In the genomic region with DNA sequence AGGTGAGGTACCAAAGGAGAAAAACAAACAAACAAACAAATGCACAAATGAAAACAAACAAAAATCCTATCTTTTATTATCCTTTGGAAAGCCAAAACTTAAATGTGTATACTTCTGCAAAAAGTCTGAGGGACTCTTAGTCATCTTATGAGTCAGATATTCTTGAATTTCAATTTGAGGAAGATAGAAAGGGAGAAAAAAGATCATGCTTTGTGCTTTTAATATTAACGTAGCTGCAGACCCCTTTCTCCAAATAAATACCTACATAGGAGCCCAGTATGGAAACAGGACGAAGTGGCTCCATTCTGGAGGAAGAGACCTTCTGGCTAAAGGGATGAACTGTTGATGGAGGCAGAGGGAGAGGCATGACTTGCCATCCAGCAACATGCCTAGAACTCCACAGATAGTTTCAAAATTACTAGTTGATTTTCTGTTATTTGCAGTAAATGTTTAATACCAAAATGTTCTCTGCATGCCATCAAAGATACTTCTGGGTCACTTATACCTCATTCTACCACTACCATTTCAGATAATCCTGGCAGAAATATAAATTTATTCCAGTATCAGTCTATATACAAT, we compare ENCODE assay signal across 14 cellular contexts. TPM values are rescaled to one million over a fixed set of nuclear protein-coding genes. Genes with fewer than 3 reads are reported as not detected.
DNase-seq lines count a peak whose midpoint lies in the region; ATAC-seq, FAIRE-seq and TF ChIP-seq lines count a peak whose summit lies in the region.
"Had no signal": no experiment of that assay in that cellular context is flagged by ENCODE, and none has a peak within 500 bp of the region (broad histone marks: within the 10 kb centered on the region; RNA-seq: fewer than 3 reads in every experiment).

No MANE protein-coding gene starts in this region.

- no peak overlapping the region for H3K4me3 ChIP-seq in bronchial epithelial cell (ENCODE audit: low read depth, low read length)
- no peak overlapping the region for H3K4me3 ChIP-seq in dorsolateral prefrontal cortex
- H3K4me3 ChIP-seq in right cardiac atrium (ENCODE audit: low read length): no peak overlapping the region
- H3K4me3 ChIP-seq: smooth muscle cell had no signal

- no peaks in the 10 kb centered on the region for H3K9me3 Mint-ChIP-seq in stimulated activated naive CD8-positive, alpha-beta T cell treated with anti-CD3 and anti-CD28 coated beads, Interleukin-15, Interleukin-2, amounts not matched to agents 100 ng/mL and 50 ng/mL, for 24 hours

- H3K4me1 Mint-ChIP-seq in stimulated activated naive CD8-positive, alpha-beta T cell treated with anti-CD3 and anti-CD28 coated beads, Interleukin-15, Interleukin-2, amounts not matched to agents 100 ng/mL and 50 ng/mL, for 24 hours (ENCODE audit: low read depth): peaks cover 15% of the 10 kb centered on the region

- H3K9me3 ChIP-seq in right cardiac atrium (ENCODE audit: control insufficient read depth, low read length): no peaks in the 10 kb centered on the region

- no peaks in the 10 kb centered on the region for H3K4me1 ChIP-seq in right cardiac atrium (ENCODE audit: control insufficient read depth, insufficient read depth, low read length)
- H3K4me1 ChIP-seq: parathyroid adenoma had no signal

- intact Hi-C loops in dorsolateral prefrontal cortex (cut with DNase I): no loop called here
- intact Hi-C loops in right cardiac atrium (cut with DNase I): no loop called here

- peak overlapping the region; percentile 32 for H3K4me3 Mint-ChIP-seq in stimulated activated naive CD8-positive, alpha-beta T cell treated with anti-CD3 and anti-CD28 coated beads, Interleukin-15, Interleukin-2, amounts not matched to agents 100 ng/mL and 50 ng/mL, for 24 hours

- DNase-seq in stimulated activated naive CD8-positive, alpha-beta T cell treated with anti-CD3 and anti-CD28 coated beads, Interleukin-15, Interleukin-2, amounts not matched to agents 100 U/mL and 50 U/mL, for 24 hours: no peak
- peak; percentile 34 for DNase-seq in OCI-M1 (lab: John Stamatoyannopoulos, UW)
- DNase-seq in bronchial epithelial cell (ENCODE audit: low read depth): peak; percentile 61
- no peak for DNase-seq in LoVo (ENCODE audit: low spot score)
- no peak for DNase-seq in dorsolateral prefrontal cortex
- no peak for DNase-seq in right cardiac atrium
- DNase-seq in NCI-H1694 (lab: John Stamatoyannopoulos, UW): no peak
- DNase-seq: activated gamma-delta T cell, NCI-H1436, NCI-H510A had no signal

- no peaks in the 10 kb centered on the region for H3K27me3 Mint-ChIP-seq in stimulated activated naive CD8-positive, alpha-beta T cell treated with anti-CD3 and anti-CD28 coated beads, Interleukin-15, Interleukin-2, amounts not matched to agents 100 ng/mL and 50 ng/mL, for 24 hours

- H3K27me3 ChIP-seq in bronchial epithelial cell (ENCODE audit: control insufficient read depth, insufficient read depth, low read length): no peaks in the 10 kb centered on the region
- H3K27me3 ChIP-seq in dorsolateral prefrontal cortex: no peaks in the 10 kb centered on the region
- no peaks in the 10 kb centered on the region for H3K27me3 ChIP-seq in right cardiac atrium (ENCODE audit: control insufficient read depth, insufficient read depth)

- H3K27ac ChIP-seq in dorsolateral prefrontal cortex (no peak overlapping the region), right cardiac atrium (ENCODE audit: low read length) (no peak overlapping the region)
- H3K27ac ChIP-seq: parathyroid adenoma had no signal

- H3K36me3 ChIP-seq in bronchial epithelial cell (ENCODE audit: control insufficient read depth, insufficient read depth, low read length): no peaks in the 10 kb centered on the region

- no peak for ATAC-seq in stimulated activated naive CD8-positive, alpha-beta T cell treated with anti-CD3 and anti-CD28 coated beads, Interleukin-15, Interleukin-2, amounts not matched to agents 100 U/mL and 50 U/mL, for 24 hours
- no peak for ATAC-seq in right cardiac atrium
- ATAC-seq: left lobe of liver had no signal

- H3K27ac Mint-ChIP-seq in stimulated activated naive CD8-positive, alpha-beta T cell treated with anti-CD3 and anti-CD28 coated beads, Interleukin-15, Interleukin-2, amounts not matched to agents 100 ng/mL and 50 ng/mL, for 24 hours: peak overlapping the region; percentile 38

- no peak for FAIRE-seq in bronchial epithelial cell (lab: Jason Lieb, UNC)

- H3K36me3 Mint-ChIP-seq in stimulated activated naive CD8-positive, alpha-beta T cell treated with anti-CD3 and anti-CD28 coated beads, Interleukin-15, Interleukin-2, amounts not matched to agents 100 ng/mL and 50 ng/mL, for 24 hours (ENCODE audit: low read depth): no peaks in the 10 kb centered on the region

- no peak for TF ChIP-seq CTCF in bronchial epithelial cell (IDR thresholded peaks at IDR 0.05; ENCODE audit: insufficient read depth, low read length, severe bottlenecking)
- no peak for TF ChIP-seq CTCF in dorsolateral prefrontal cortex (IDR thresholded peaks at IDR 0.05 in 54 of 56, conservative IDR thresholded peaks at IDR 0.05 in 2 of 56; ENCODE audit: low read depth in 1 of 56, partially characterized antibody in 56 of 56)

- 55% methylated on average over 2 of the region's 2 CpGs for WGBS in right cardiac atrium

RNA-seq across cellular contexts. Expression of gene NUP210L, which starts 25.4 kb away (rescaled TPM):
- total RNA-seq in bronchial epithelial cell: under 0.01 and 0.13 TPM in 2 replicates
- 1 to 10 TPM in 5 of 120 experiments, under 1 TPM in 70, not detected in 45; 0.06 to 1.6 (median 0.13) TPM for total RNA-seq in dorsolateral prefrontal cortex
- total RNA-seq in right cardiac atrium: under 1 TPM; 0.09 to 0.88 (median 0.18) TPM
- polyA plus RNA-seq in right cardiac atrium: not detected
- polyA plus RNA-seq: smooth muscle cell had no signal

Comparison
In these comparisons a context has a peak if more than half of its experiments do, and no peak if none do; other contexts are left out.
1. DNase-seq: peak in OCI-M1 (single experiment) and bronchial epithelial cell (single experiment); none in stimulated activated naive CD8-positive, alpha-beta T cell treated with anti-CD3 and anti-CD28 coated beads, Interleukin-15, Interleukin-2, amounts not matched to agents 100 U/mL and 50 U/mL, for 24 hours (single experiment), LoVo (single experiment), dorsolateral prefrontal cortex (0 of 10), right cardiac atrium (0 of 3) and NCI-H1694 (single experiment).